In genomic region chr22:29394931-29395581, GRCh38 we compare ENCODE assay signal across 1 cellular context.
A peak's percentile ranks its signal among the peaks of the same experiment; 100 is the strongest.
TF ChIP-seq lines count a peak whose summit lies in the region.

No MANE protein-coding gene starts in this region.

TF ChIP-seq in H1, 55 proteins besides CTCF, POLR2A, EP300 and RAD21:
- TF ChIP-seq TEAD4 (IDR thresholded peaks at IDR 0.05; ENCODE audit: low read depth, low read length) (no peak), YY1 (IDR thresholded peaks at IDR 0.05; ENCODE audit: low read depth, low read length) (0 out of 2 replicates have a peak, but pooled peaks have one; percentile 33), EGR1 (IDR thresholded peaks at IDR 0.05; ENCODE audit: borderline replicate concordance, low read depth, low read length) (0 out of 2 replicates have a peak, but pooled peaks have one; percentile 30), SIX5 (IDR thresholded peaks at IDR 0.05; ENCODE audit: low read depth, low read length) (no peak), GABPA (IDR thresholded peaks at IDR 0.05; ENCODE audit: borderline replicate concordance, insufficient read depth, low read length) (peak; percentile 33; the same call in 1 of the 2 replicates), E2F6 (IDR thresholded peaks at IDR 0.05) (0 out of 2 replicates have a peak, but pooled peaks have one; percentile 13), BRCA1 (IDR thresholded peaks at IDR 0.05; ENCODE audit: low read depth, low read length) (no peak), NANOG (IDR thresholded peaks at IDR 0.05; ENCODE audit: insufficient read depth, low read depth, low read length, poor library complexity, severe bottlenecking) (no peak), RFX5 (IDR thresholded peaks at IDR 0.05; ENCODE audit: borderline replicate concordance, low read depth, low read length) (no peak), TCF12 (IDR thresholded peaks at IDR 0.05; ENCODE audit: low read depth, low read length) (no peak), TAF7 (optimal IDR thresholded peaks at IDR 0.05; ENCODE audit: borderline replicate concordance, low read depth, low read length) (no peak)
TF ChIP-seq in H1: peak in this region for 4.
